1 cellular context compared by ENCODE assay signal in the genomic region with DNA sequence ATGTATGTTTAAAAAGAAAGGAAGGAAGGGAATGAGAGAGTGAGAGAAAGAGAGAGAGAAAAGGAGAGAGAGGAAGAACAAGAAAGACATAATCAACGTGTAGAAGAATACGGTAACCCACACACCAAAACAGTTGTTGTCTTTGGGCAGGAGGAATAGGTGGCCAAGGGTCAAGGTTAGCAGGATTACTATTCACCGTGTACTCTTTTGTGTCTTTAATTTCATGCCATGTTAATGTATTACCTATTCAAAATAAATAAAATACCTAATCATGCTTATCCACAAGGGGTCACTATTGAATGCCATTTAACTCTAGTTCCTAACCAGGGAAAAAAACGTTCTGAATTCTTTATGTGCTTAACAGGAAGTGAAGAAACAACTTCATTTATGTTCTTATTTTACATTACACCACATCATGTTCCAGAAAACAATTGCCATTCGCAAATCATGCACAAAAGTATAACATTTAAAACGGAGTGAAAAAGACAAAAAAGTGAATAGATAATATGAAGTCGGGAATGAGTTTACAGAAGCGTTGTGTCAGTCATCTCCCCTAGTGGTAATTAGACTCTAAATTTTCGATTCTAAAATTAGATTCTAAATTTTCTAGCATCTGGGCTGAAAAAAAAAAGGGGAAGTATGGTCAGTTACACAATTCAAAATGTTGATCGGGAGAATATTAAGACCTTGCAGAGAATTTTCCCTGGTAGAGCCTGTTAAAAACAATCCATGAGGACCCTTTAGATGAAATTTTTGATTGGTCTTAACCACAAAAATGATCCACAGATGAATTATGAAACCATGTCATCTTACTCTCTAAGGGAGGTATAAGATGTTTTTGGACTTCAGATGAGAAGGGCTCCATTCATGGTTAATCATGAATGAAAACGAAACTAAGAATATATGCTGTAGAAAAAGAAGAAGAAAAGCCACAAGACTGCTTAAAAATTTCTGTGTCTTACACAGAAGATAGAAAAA.
A peak's percentile ranks its signal among the peaks of the same experiment; 100 is the strongest.
TF ChIP-seq lines count a peak whose summit lies in the region.

No MANE protein-coding gene starts in this region.

TF ChIP-seq in HepG2, 621 proteins besides CTCF, POLR2A, EP300 and RAD21 (continues in another document):
- TF ChIP-seq, protein P1, sequence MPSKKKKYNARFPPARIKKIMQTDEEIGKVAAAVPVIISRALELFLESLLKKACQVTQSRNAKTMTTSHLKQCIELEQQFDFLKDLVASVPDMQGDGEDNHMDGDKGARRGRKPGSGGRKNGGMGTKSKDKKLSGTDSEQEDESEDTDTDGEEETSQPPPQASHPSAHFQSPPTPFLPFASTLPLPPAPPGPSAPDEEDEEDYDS (CRISPR knock-in tag; IDR thresholded peaks at IDR 0.05) = peak; percentile 24; the same call in 1 of the 2 replicates
- TF ChIP-seq ZNF652 (CRISPR knock-in tag; IDR thresholded peaks at IDR 0.05; ENCODE audit: borderline replicate concordance, low read depth) (peak; percentile 59; the same call in 1 of the 2 replicates), CREB1 (IDR thresholded peaks at IDR 0.05) (no peak), CREB1 (CRISPR knock-in tag; IDR thresholded peaks at IDR 0.05) (0 out of 2 replicates have a peak, but pooled peaks have one; percentile 29), TEAD3 (CRISPR knock-in tag; optimal IDR thresholded peaks at IDR 0.05; ENCODE audit: borderline replicate concordance) (peak; percentile 10), ZNF274 (CRISPR knock-in tag; IDR thresholded peaks at IDR 0.05) (no peak), PPARG (CRISPR knock-in tag; conservative IDR thresholded peaks at IDR 0.05) (peak; percentile 64), KAT7 (CRISPR knock-in tag; IDR thresholded peaks at IDR 0.05; ENCODE audit: borderline replicate concordance) (0 out of 2 replicates have a peak, but pooled peaks have one; percentile 61), HHEX (CRISPR knock-in tag; IDR thresholded peaks at IDR 0.05) (no peak), NR2F6 (IDR thresholded peaks at IDR 0.05) (peak; percentile 62), NR2F6 (CRISPR knock-in tag; IDR thresholded peaks at IDR 0.05) (peak; percentile 60; the same call in 1 of the 2 replicates), ZFP41 (CRISPR knock-in tag; IDR thresholded peaks at IDR 0.05; ENCODE audit: borderline replicate concordance) (no peak), SAP130 (CRISPR knock-in tag; IDR thresholded peaks at IDR 0.05; ENCODE audit: low read depth) (peak; percentile 34; the same call in 1 of the 2 replicates), NFIC (IDR thresholded peaks at IDR 0.05; ENCODE audit: low read length) (0 out of 2 replicates have a peak, but pooled peaks have one; percentile 25), STAG1 (CRISPR knock-in tag; IDR thresholded peaks at IDR 0.05) (peak; percentile 62), FOXP1 (IDR thresholded peaks at IDR 0.05) (no peak), FOXP1 (CRISPR knock-in tag; IDR thresholded peaks at IDR 0.05) (peak; percentile 67), SOX6 (IDR thresholded peaks at IDR 0.05) (no peak), SOX6 (CRISPR knock-in tag; IDR thresholded peaks at IDR 0.05) (peak; percentile 42; the same call in 1 of the 2 replicates), ZNF761 (CRISPR knock-in tag; conservative IDR thresholded peaks at IDR 0.05) (no peak), GZF1 (CRISPR knock-in tag; IDR thresholded peaks at IDR 0.05) (peak; percentile 94), NCOA2 (CRISPR knock-in tag; IDR thresholded peaks at IDR 0.05) (0 out of 2 replicates have a peak, but pooled peaks have one; percentile 19), GATAD2A (CRISPR knock-in tag; IDR thresholded peaks at IDR 0.05) (peak; percentile 51; the same call in 1 of the 2 replicates), SOX13 (IDR thresholded peaks at IDR 0.05) (no peak), SOX13 (CRISPR knock-in tag; conservative IDR thresholded peaks at IDR 0.05 in 1 of 2, IDR thresholded peaks at IDR 0.05 in 1 of 2) (peak in 1 of 2 experiments; percentile 37; a peak in 2 of 4 replicates), ZFP37 (CRISPR knock-in tag; IDR thresholded peaks at IDR 0.05; ENCODE audit: borderline replicate concordance) (no peak), DMAP1 (CRISPR knock-in tag; IDR thresholded peaks at IDR 0.05) (peak; percentile 9; the same call in 1 of the 2 replicates), RXRB (CRISPR knock-in tag; IDR thresholded peaks at IDR 0.05; ENCODE audit: borderline replicate concordance) (peak; percentile 42; the same call in 1 of the 2 replicates), SOX5 (CRISPR knock-in tag; IDR thresholded peaks at IDR 0.05; ENCODE audit: borderline replicate concordance) (peak; percentile 54; the same call in 1 of the 2 replicates)
- TF ChIP-seq, protein P2, sequence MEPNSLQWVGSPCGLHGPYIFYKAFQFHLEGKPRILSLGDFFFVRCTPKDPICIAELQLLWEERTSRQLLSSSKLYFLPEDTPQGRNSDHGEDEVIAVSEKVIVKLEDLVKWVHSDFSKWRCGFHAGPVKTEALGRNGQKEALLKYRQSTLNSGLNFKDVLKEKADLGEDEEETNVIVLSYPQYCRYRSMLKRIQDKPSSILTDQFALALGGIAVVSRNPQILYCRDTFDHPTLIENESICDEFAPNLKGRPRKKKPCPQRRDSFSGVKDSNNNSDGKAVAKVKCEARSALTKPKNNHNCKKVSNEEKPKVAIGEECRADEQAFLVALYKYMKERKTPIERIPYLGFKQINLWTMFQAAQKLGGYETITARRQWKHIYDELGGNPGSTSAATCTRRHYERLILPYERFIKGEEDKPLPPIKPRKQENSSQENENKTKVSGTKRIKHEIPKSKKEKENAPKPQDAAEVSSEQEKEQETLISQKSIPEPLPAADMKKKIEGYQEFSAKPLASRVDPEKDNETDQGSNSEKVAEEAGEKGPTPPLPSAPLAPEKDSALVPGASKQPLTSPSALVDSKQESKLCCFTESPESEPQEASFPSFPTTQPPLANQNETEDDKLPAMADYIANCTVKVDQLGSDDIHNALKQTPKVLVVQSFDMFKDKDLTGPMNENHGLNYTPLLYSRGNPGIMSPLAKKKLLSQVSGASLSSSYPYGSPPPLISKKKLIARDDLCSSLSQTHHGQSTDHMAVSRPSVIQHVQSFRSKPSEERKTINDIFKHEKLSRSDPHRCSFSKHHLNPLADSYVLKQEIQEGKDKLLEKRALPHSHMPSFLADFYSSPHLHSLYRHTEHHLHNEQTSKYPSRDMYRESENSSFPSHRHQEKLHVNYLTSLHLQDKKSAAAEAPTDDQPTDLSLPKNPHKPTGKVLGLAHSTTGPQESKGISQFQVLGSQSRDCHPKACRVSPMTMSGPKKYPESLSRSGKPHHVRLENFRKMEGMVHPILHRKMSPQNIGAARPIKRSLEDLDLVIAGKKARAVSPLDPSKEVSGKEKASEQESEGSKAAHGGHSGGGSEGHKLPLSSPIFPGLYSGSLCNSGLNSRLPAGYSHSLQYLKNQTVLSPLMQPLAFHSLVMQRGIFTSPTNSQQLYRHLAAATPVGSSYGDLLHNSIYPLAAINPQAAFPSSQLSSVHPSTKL (CRISPR knock-in tag; IDR thresholded peaks at IDR 0.05) = peak; percentile 54; the same call in 1 of the 2 replicates
- TF ChIP-seq, protein P3, sequence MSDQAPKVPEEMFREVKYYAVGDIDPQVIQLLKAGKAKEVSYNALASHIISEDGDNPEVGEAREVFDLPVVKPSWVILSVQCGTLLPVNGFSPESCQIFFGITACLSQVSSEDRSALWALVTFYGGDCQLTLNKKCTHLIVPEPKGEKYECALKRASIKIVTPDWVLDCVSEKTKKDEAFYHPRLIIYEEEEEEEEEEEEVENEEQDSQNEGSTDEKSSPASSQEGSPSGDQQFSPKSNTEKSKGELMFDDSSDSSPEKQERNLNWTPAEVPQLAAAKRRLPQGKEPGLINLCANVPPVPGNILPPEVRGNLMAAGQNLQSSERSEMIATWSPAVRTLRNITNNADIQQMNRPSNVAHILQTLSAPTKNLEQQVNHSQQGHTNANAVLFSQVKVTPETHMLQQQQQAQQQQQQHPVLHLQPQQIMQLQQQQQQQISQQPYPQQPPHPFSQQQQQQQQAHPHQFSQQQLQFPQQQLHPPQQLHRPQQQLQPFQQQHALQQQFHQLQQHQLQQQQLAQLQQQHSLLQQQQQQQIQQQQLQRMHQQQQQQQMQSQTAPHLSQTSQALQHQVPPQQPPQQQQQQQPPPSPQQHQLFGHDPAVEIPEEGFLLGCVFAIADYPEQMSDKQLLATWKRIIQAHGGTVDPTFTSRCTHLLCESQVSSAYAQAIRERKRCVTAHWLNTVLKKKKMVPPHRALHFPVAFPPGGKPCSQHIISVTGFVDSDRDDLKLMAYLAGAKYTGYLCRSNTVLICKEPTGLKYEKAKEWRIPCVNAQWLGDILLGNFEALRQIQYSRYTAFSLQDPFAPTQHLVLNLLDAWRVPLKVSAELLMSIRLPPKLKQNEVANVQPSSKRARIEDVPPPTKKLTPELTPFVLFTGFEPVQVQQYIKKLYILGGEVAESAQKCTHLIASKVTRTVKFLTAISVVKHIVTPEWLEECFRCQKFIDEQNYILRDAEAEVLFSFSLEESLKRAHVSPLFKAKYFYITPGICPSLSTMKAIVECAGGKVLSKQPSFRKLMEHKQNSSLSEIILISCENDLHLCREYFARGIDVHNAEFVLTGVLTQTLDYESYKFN (CRISPR knock-in tag; conservative IDR thresholded peaks at IDR 0.05) = peak; percentile 49; the same call in 1 of the 2 replicates
- TF ChIP-seq, protein P4, sequence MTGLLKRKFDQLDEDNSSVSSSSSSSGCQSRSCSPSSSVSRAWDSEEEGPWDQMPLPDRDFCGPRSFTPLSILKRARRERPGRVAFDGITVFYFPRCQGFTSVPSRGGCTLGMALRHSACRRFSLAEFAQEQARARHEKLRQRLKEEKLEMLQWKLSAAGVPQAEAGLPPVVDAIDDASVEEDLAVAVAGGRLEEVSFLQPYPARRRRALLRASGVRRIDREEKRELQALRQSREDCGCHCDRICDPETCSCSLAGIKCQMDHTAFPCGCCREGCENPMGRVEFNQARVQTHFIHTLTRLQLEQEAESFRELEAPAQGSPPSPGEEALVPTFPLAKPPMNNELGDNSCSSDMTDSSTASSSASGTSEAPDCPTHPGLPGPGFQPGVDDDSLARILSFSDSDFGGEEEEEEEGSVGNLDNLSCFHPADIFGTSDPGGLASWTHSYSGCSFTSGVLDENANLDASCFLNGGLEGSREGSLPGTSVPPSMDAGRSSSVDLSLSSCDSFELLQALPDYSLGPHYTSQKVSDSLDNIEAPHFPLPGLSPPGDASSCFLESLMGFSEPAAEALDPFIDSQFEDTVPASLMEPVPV (CRISPR knock-in tag; IDR thresholded peaks at IDR 0.05) = no peak
- TF ChIP-seq, protein P5, sequence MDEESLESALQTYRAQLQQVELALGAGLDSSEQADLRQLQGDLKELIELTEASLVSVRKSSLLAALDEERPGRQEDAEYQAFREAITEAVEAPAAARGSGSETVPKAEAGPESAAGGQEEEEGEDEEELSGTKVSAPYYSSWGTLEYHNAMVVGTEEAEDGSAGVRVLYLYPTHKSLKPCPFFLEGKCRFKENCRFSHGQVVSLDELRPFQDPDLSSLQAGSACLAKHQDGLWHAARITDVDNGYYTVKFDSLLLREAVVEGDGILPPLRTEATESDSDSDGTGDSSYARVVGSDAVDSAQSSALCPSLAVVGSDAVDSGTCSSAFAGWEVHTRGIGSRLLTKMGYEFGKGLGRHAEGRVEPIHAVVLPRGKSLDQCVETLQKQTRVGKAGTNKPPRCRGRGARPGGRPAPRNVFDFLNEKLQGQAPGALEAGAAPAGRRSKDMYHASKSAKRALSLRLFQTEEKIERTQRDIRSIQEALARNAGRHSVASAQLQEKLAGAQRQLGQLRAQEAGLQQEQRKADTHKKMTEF (CRISPR knock-in tag; IDR thresholded peaks at IDR 0.05) = peak; percentile 28; the same call in 1 of the 2 replicates
- TF ChIP-seq, protein P6, sequence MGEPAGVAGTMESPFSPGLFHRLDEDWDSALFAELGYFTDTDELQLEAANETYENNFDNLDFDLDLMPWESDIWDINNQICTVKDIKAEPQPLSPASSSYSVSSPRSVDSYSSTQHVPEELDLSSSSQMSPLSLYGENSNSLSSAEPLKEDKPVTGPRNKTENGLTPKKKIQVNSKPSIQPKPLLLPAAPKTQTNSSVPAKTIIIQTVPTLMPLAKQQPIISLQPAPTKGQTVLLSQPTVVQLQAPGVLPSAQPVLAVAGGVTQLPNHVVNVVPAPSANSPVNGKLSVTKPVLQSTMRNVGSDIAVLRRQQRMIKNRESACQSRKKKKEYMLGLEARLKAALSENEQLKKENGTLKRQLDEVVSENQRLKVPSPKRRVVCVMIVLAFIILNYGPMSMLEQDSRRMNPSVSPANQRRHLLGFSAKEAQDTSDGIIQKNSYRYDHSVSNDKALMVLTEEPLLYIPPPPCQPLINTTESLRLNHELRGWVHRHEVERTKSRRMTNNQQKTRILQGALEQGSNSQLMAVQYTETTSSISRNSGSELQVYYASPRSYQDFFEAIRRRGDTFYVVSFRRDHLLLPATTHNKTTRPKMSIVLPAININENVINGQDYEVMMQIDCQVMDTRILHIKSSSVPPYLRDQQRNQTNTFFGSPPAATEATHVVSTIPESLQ (CRISPR knock-in tag; conservative IDR thresholded peaks at IDR 0.05) = 0 out of 2 replicates have a peak, but pooled peaks have one; percentile 19
- TF ChIP-seq, protein P7, sequence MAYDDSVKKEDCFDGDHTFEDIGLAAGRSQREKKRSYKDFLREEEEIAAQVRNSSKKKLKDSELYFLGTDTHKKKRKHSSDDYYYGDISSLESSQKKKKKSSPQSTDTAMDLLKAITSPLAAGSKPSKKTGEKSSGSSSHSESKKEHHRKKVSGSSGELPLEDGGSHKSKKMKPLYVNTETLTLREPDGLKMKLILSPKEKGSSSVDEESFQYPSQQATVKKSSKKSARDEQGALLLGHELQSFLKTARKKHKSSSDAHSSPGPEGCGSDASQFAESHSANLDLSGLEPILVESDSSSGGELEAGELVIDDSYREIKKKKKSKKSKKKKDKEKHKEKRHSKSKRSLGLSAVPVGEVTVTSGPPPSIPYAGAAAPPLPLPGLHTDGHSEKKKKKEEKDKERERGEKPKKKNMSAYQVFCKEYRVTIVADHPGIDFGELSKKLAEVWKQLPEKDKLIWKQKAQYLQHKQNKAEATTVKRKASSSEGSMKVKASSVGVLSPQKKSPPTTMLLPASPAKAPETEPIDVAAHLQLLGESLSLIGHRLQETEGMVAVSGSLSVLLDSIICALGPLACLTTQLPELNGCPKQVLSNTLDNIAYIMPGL (CRISPR knock-in tag; IDR thresholded peaks at IDR 0.05; ENCODE audit: borderline replicate concordance in 1 of 2, low read depth in 1 of 2) = peak; percentile 68 to 79; a peak in 3 of 4 replicates
- TF ChIP-seq, protein P8, sequence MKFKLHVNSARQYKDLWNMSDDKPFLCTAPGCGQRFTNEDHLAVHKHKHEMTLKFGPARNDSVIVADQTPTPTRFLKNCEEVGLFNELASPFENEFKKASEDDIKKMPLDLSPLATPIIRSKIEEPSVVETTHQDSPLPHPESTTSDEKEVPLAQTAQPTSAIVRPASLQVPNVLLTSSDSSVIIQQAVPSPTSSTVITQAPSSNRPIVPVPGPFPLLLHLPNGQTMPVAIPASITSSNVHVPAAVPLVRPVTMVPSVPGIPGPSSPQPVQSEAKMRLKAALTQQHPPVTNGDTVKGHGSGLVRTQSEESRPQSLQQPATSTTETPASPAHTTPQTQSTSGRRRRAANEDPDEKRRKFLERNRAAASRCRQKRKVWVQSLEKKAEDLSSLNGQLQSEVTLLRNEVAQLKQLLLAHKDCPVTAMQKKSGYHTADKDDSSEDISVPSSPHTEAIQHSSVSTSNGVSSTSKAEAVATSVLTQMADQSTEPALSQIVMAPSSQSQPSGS (CRISPR knock-in tag; IDR thresholded peaks at IDR 0.05) = 0 out of 2 replicates have a peak, but pooled peaks have one; percentile 25
- TF ChIP-seq, protein P9, sequence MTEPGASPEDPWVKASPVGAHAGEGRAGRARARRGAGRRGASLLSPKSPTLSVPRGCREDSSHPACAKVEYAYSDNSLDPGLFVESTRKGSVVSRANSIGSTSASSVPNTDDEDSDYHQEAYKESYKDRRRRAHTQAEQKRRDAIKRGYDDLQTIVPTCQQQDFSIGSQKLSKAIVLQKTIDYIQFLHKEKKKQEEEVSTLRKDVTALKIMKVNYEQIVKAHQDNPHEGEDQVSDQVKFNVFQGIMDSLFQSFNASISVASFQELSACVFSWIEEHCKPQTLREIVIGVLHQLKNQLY (CRISPR knock-in tag; IDR thresholded peaks at IDR 0.05) = no peak
